1 cellular context compared by ENCODE assay signal in the genomic region with DNA sequence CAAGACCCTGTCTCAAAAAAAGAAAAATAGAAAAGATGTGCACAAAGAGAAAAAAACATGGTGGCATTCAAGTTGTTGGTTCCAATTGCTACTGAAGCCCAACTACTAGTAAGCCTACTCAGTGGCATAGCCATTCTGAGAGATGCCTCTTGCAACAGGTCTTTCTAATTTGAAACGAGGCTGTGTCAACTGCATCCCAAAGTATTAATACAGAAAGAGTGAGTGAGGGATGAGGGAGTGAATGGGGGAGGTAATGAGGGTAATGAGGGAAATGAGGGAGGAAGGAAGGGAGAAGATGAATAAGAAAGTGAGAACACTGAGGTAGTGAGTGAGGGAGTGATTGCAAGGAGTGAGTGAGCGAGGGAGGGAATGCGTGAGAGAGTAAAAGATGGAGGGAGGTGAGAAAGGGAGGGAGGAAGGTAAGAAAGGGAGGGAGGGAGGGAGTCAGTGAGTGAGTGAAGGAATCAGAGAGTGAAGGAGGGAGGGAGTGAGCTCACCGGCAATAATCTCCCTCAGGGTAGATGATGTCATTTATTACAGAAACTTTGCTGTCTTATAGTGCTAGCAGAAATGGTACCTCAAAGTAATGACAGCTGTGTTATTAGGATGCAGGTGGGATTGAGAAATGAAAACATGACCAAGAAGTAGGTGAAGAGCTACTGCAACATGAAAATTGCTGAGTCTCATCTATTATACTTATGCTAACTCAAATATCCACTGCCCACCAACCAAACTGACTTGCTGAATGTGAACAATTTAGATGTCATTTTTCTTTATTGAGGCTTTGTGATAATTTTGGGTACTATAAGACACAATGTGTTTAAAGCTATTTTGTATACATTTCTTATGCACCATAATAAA.
A peak's percentile ranks its signal among the peaks of the same experiment; 100 is the strongest.
TF ChIP-seq lines count a peak whose summit lies in the region.

No MANE protein-coding gene starts in this region.

TF ChIP-seq in HEK293, 187 proteins besides CTCF, POLR2A, EP300 and RAD21 (continues in another document):
- TF ChIP-seq, protein P1, sequence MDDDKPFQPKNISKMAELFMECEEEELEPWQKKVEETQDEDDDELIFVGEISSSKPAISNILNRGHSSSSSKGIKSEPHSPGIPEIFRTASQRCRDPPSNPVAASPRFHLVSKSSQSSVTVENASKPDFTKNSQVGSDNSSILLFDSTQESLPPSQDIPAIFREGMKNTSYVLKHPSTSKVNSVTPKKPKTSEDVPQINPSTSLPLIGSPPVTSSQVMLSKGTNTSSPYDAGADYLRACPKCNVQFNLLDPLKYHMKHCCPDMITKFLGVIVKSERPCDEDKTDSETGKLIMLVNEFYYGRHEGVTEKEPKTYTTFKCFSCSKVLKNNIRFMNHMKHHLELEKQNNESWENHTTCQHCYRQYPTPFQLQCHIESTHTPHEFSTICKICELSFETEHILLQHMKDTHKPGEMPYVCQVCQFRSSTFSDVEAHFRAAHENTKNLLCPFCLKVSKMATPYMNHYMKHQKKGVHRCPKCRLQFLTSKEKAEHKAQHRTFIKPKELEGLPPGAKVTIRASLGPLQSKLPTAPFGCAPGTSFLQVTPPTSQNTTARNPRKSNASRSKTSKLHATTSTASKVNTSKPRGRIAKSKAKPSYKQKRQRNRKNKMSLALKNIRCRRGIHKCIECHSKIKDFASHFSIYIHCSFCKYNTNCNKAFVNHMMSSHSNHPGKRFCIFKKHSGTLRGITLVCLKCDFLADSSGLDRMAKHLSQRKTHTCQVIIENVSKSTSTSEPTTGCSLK (tag by site-specific recombination; IDR thresholded peaks at IDR 0.05): no peak
- TF ChIP-seq SP7 (tag by site-specific recombination; IDR thresholded peaks at IDR 0.05) (peak; percentile 59), ZNF621 (tag by site-specific recombination; IDR thresholded peaks at IDR 0.05) (no peak), ZNF146 (tag by site-specific recombination; IDR thresholded peaks at IDR 0.05) (no peak), GLIS2 (tag by site-specific recombination; IDR thresholded peaks at IDR 0.05) (no peak), ZFP41 (tag by site-specific recombination; IDR thresholded peaks at IDR 0.05; ENCODE audit: borderline replicate concordance) (no peak), SCRT1 (tag by site-specific recombination; IDR thresholded peaks at IDR 0.05; ENCODE audit: borderline replicate concordance) (0 out of 2 replicates have a peak, but pooled peaks have one; percentile 51), ZNF549 (tag by site-specific recombination; IDR thresholded peaks at IDR 0.05) (no peak), ZEB2 (tag by site-specific recombination; IDR thresholded peaks at IDR 0.05) (0 out of 2 replicates have a peak, but pooled peaks have one; percentile 25), ZXDB (tag by site-specific recombination; IDR thresholded peaks at IDR 0.05) (no peak), ZNF623 (tag by site-specific recombination; IDR thresholded peaks at IDR 0.05) (no peak), REPIN1 (tag by site-specific recombination; IDR thresholded peaks at IDR 0.05; ENCODE audit: low read depth) (no peak), YY2 (tag by site-specific recombination; IDR thresholded peaks at IDR 0.05) (0 out of 2 replicates have a peak, but pooled peaks have one; percentile 36), PRDM1 (tag by site-specific recombination; IDR thresholded peaks at IDR 0.05) (peak; percentile 94), SCRT2 (tag by site-specific recombination; IDR thresholded peaks at IDR 0.05) (peak; percentile 81), ZNF629 (tag by site-specific recombination; IDR thresholded peaks at IDR 0.05) (peak; percentile 80), ZNF24 (tag by site-specific recombination; IDR thresholded peaks at IDR 0.05) (no peak), HOXD13 (CRISPR knock-in tag; IDR thresholded peaks at IDR 0.05; ENCODE audit: borderline replicate concordance) (no peak), ZNF529 (tag by site-specific recombination; IDR thresholded peaks at IDR 0.05; ENCODE audit: insufficient replicate concordance) (no peak), ZNF239 (tag by site-specific recombination; IDR thresholded peaks at IDR 0.05) (0 out of 2 replicates have a peak, but pooled peaks have one; percentile 36), ZNF10 (tag by site-specific recombination; IDR thresholded peaks at IDR 0.05) (0 out of 2 replicates have a peak, but pooled peaks have one; percentile 55), ZNF292 (tag by site-specific recombination; IDR thresholded peaks at IDR 0.05; ENCODE audit: borderline replicate concordance, low read depth) (no peak), ZNF366 (tag by site-specific recombination; conservative IDR thresholded peaks at IDR 0.05) (peak; percentile 89), ZNF660 (tag by site-specific recombination; IDR thresholded peaks at IDR 0.05) (0 out of 2 replicates have a peak, but pooled peaks have one; percentile 36), GLIS1 (tag by site-specific recombination; IDR thresholded peaks at IDR 0.05) (no peak), ZNF555 (tag by site-specific recombination; conservative IDR thresholded peaks at IDR 0.05) (no peak), ZBTB21 (tag by site-specific recombination; IDR thresholded peaks at IDR 0.05) (peak; percentile 36; the same call in 1 of the 2 replicates), ZNF121 (tag by site-specific recombination; IDR thresholded peaks at IDR 0.05) (no peak), ZNF830 (tag by site-specific recombination; IDR thresholded peaks at IDR 0.05; ENCODE audit: low read depth) (no peak)
- TF ChIP-seq, protein P2, sequence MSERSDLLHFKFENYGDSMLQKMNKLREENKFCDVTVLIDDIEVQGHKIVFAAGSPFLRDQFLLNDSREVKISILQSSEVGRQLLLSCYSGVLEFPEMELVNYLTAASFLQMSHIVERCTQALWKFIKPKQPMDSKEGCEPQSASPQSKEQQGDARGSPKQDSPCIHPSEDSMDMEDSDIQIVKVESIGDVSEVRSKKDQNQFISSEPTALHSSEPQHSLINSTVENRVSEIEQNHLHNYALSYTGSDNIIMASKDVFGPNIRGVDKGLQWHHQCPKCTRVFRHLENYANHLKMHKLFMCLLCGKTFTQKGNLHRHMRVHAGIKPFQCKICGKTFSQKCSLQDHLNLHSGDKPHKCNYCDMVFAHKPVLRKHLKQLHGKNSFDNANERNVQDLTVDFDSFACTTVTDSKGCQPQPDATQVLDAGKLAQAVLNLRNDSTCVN (tag by site-specific recombination; optimal IDR thresholded peaks at IDR 0.05): no peak
- TF ChIP-seq, protein P3, sequence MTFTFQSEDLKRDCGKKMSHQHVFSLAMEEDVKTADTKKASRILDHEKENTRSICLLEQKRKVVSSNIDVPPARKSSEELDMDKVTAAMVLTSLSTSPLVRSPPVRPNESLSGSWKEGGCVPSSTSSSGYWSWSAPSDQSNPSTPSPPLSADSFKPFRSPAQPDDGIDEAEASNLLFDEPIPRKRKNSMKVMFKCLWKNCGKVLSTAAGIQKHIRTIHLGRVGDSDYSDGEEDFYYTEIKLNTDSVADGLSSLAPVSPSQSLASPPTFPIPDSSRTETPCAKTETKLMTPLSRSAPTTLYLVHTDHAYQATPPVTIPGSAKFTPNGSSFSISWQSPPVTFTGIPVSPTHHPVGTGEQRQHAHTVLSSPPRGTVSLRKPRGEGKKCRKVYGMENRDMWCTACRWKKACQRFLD (tag by site-specific recombination; IDR thresholded peaks at IDR 0.05): no peak
- TF ChIP-seq, protein P4, sequence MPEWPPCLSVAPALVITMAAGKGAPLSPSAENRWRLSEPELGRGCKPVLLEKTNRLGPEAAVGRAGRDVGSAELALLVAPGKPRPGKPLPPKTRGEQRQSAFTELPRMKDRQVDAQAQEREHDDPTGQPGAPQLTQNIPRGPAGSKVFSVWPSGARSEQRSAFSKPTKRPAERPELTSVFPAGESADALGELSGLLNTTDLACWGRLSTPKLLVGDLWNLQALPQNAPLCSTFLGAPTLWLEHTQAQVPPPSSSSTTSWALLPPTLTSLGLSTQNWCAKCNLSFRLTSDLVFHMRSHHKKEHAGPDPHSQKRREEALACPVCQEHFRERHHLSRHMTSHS (tag by site-specific recombination; IDR thresholded peaks at IDR 0.05): no peak
- TF ChIP-seq, protein P5, sequence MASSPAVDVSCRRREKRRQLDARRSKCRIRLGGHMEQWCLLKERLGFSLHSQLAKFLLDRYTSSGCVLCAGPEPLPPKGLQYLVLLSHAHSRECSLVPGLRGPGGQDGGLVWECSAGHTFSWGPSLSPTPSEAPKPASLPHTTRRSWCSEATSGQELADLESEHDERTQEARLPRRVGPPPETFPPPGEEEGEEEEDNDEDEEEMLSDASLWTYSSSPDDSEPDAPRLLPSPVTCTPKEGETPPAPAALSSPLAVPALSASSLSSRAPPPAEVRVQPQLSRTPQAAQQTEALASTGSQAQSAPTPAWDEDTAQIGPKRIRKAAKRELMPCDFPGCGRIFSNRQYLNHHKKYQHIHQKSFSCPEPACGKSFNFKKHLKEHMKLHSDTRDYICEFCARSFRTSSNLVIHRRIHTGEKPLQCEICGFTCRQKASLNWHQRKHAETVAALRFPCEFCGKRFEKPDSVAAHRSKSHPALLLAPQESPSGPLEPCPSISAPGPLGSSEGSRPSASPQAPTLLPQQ (tag by site-specific recombination; IDR thresholded peaks at IDR 0.05): peak; percentile 47; the same call in 1 of the 2 replicates
- TF ChIP-seq, protein P6, sequence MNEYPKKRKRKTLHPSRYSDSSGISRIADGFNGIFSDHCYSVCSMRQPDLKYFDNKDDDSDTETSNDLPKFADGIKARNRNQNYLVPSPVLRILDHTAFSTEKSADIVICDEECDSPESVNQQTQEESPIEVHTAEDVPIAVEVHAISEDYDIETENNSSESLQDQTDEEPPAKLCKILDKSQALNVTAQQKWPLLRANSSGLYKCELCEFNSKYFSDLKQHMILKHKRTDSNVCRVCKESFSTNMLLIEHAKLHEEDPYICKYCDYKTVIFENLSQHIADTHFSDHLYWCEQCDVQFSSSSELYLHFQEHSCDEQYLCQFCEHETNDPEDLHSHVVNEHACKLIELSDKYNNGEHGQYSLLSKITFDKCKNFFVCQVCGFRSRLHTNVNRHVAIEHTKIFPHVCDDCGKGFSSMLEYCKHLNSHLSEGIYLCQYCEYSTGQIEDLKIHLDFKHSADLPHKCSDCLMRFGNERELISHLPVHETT (tag by site-specific recombination; IDR thresholded peaks at IDR 0.05): 0 out of 2 replicates have a peak, but pooled peaks have one; percentile 28
- TF ChIP-seq, protein P7, sequence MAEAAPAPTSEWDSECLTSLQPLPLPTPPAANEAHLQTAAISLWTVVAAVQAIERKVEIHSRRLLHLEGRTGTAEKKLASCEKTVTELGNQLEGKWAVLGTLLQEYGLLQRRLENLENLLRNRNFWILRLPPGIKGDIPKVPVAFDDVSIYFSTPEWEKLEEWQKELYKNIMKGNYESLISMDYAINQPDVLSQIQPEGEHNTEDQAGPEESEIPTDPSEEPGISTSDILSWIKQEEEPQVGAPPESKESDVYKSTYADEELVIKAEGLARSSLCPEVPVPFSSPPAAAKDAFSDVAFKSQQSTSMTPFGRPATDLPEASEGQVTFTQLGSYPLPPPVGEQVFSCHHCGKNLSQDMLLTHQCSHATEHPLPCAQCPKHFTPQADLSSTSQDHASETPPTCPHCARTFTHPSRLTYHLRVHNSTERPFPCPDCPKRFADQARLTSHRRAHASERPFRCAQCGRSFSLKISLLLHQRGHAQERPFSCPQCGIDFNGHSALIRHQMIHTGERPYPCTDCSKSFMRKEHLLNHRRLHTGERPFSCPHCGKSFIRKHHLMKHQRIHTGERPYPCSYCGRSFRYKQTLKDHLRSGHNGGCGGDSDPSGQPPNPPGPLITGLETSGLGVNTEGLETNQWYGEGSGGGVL (tag by site-specific recombination; IDR thresholded peaks at IDR 0.05): peak; percentile 93
- TF ChIP-seq, protein P8, sequence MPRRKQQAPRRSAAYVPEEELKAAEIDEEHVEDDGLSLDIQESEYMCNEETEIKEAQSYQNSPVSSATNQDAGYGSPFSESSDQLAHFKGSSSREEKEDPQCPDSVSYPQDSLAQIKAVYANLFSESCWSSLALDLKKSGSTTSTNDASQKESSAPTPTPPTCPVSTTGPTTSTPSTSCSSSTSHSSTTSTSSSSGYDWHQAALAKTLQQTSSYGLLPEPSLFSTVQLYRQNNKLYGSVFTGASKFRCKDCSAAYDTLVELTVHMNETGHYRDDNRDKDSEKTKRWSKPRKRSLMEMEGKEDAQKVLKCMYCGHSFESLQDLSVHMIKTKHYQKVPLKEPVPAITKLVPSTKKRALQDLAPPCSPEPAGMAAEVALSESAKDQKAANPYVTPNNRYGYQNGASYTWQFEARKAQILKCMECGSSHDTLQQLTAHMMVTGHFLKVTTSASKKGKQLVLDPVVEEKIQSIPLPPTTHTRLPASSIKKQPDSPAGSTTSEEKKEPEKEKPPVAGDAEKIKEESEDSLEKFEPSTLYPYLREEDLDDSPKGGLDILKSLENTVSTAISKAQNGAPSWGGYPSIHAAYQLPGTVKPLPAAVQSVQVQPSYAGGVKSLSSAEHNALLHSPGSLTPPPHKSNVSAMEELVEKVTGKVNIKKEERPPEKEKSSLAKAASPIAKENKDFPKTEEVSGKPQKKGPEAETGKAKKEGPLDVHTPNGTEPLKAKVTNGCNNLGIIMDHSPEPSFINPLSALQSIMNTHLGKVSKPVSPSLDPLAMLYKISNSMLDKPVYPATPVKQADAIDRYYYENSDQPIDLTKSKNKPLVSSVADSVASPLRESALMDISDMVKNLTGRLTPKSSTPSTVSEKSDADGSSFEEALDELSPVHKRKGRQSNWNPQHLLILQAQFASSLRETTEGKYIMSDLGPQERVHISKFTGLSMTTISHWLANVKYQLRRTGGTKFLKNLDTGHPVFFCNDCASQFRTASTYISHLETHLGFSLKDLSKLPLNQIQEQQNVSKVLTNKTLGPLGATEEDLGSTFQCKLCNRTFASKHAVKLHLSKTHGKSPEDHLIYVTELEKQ (tag by site-specific recombination; IDR thresholded peaks at IDR 0.05; ENCODE audit: borderline replicate concordance): peak; percentile 42; the same call in 1 of the 2 replicates
- TF ChIP-seq, protein P9, sequence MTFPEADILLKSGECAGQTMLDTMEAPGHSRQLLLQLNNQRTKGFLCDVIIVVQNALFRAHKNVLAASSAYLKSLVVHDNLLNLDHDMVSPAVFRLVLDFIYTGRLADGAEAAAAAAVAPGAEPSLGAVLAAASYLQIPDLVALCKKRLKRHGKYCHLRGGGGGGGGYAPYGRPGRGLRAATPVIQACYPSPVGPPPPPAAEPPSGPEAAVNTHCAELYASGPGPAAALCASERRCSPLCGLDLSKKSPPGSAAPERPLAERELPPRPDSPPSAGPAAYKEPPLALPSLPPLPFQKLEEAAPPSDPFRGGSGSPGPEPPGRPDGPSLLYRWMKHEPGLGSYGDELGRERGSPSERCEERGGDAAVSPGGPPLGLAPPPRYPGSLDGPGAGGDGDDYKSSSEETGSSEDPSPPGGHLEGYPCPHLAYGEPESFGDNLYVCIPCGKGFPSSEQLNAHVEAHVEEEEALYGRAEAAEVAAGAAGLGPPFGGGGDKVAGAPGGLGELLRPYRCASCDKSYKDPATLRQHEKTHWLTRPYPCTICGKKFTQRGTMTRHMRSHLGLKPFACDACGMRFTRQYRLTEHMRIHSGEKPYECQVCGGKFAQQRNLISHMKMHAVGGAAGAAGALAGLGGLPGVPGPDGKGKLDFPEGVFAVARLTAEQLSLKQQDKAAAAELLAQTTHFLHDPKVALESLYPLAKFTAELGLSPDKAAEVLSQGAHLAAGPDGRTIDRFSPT (tag by site-specific recombination; IDR thresholded peaks at IDR 0.05): no peak
- TF ChIP-seq, protein P10, sequence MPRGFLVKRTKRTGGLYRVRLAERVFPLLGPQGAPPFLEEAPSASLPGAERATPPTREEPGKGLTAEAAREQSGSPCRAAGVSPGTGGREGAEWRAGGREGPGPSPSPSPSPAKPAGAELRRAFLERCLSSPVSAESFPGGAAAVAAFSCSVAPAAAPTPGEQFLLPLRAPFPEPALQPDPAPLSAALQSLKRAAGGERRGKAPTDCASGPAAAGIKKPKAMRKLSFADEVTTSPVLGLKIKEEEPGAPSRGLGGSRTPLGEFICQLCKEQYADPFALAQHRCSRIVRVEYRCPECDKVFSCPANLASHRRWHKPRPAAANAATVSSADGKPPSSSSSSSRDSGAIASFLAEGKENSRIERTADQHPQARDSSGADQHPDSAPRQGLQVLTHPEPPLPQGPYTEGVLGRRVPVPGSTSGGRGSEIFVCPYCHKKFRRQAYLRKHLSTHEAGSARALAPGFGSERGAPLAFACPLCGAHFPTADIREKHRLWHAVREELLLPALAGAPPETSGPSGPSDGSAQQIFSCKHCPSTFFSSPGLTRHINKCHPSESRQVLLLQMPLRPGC (tag by site-specific recombination; IDR thresholded peaks at IDR 0.05): peak; percentile 63; the same call in 1 of the 2 replicates
